In the genomic region with DNA sequence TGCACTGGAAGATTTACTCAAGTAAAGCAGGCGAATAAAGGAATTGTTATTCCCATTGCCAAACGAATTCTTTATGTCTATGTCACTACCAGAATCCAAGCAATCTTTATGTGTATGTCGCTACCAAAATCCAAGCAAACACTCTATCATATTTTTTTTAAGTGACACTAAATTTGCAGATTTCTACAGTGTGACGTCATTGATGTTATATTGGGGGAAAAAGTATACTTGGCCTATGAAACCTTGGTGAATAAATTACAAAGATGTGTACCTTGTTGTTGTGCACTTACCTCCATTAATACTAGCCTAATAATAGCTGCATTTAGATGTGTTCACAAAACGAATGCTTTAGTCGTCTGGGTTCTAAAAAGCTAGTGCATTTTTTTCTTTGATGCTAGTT, we compare ENCODE assay signal across 11 cellular contexts. TPM values are rescaled to one million over a fixed set of nuclear protein-coding genes. Genes with fewer than 3 reads are reported as not detected.
DNase-seq lines count a peak whose midpoint lies in the region; ATAC-seq and TF ChIP-seq lines count a peak whose summit lies in the region.
"Had no signal": no experiment of that assay in that cellular context is flagged by ENCODE, and none has a peak within 500 bp of the region (broad histone marks: within the 10 kb centered on the region; RNA-seq: fewer than 3 reads in every experiment).

No MANE protein-coding gene starts in this region.

- H3K4me2 ChIP-seq in DOHH2 (ENCODE audit: low read length) (peak overlapping the region; percentile 78), neural cell (ENCODE audit: low read length) (no peak overlapping the region)

- H3F3A ChIP-seq in DOHH2 (ENCODE audit: control insufficient read depth, insufficient read depth): peaks cover 2% of the 10 kb centered on the region; the same call in 1 of the 2 replicates
- H3F3A ChIP-seq in neural cell (ENCODE audit: insufficient read depth, low read length, poor library complexity, severe bottlenecking): no peaks in the 10 kb centered on the region

- peaks cover 23% of the 10 kb centered on the region for H3K4me1 ChIP-seq in DOHH2 (ENCODE audit: control insufficient read depth, low read length)

- TF ChIP-seq RAD21 in neural cell (conservative IDR thresholded peaks at IDR 0.05): no peak

- H3K9me3 Mint-ChIP-seq in chondrocyte (ENCODE audit: low read depth): no peaks in the 10 kb centered on the region
- H3K9me3 Mint-ChIP-seq: activated B cell treated with CpG ODN at 0.5 μM for 24 hours had no signal

- peaks cover 36% of the 10 kb centered on the region for H3K79me2 ChIP-seq in DOHH2 (ENCODE audit: control insufficient read depth, low read length)
- H3K79me2 ChIP-seq in neural cell (replicated peaks; ENCODE audit: insufficient read depth, low read length): peaks cover 16% of the 10 kb centered on the region

- H3K9me3 ChIP-seq in DOHH2 (ENCODE audit: control insufficient read depth, insufficient read depth, low read length): no peaks in the 10 kb centered on the region
- no peaks in the 10 kb centered on the region for H3K9me3 ChIP-seq in MG63
- H3K9me3 ChIP-seq in neural cell (ENCODE audit: low read length): no peaks in the 10 kb centered on the region

- H3K27me3 ChIP-seq in DOHH2 (ENCODE audit: control insufficient read depth, low read length) (no peaks in the 10 kb centered on the region), MG63 (no peaks in the 10 kb centered on the region), neural cell (ENCODE audit: insufficient read depth, low read depth, low read length) (no peaks in the 10 kb centered on the region)

- peaks cover 24% of the 10 kb centered on the region for H3K4me1 Mint-ChIP-seq in chondrocyte (ENCODE audit: low read depth)

- TF ChIP-seq CTCF in DOHH2 (IDR thresholded peaks at IDR 0.05; ENCODE audit: low read depth, low read length, poor library complexity, severe bottlenecking) (no peak), chondrocyte (IDR thresholded peaks at IDR 0.05) (no peak), neural cell (IDR thresholded peaks at IDR 0.05; ENCODE audit: poor library complexity, severe bottlenecking) (no peak)

- H3K27ac Mint-ChIP-seq in chondrocyte (ENCODE audit: unreplicated experiment): no peak overlapping the region

- no peak overlapping the region for H3K9ac ChIP-seq in neural cell (ENCODE audit: low read length)

- no peaks in the 10 kb centered on the region for H3K9me2 ChIP-seq in DOHH2 (replicated peaks; ENCODE audit: control insufficient read depth, low read length)
- H3K9me2 ChIP-seq in neural cell (ENCODE audit: insufficient read depth, low read length): no peaks in the 10 kb centered on the region

- H3K4me3 Mint-ChIP-seq in chondrocyte (ENCODE audit: unreplicated experiment): peak overlapping the region; percentile 89

- no peaks in the 10 kb centered on the region for H3K27me3 Mint-ChIP-seq in chondrocyte (ENCODE audit: low read depth)
- H3K27me3 Mint-ChIP-seq: activated B cell treated with CpG ODN at 0.5 μM for 24 hours had no signal

- H4K20me1 ChIP-seq in DOHH2 (ENCODE audit: control insufficient read depth, insufficient read depth, low read depth, low read length) (no peaks in the 10 kb centered on the region), neural cell (ENCODE audit: insufficient read depth) (no peaks in the 10 kb centered on the region)

- no peak overlapping the region for H2AFZ ChIP-seq in neural cell (ENCODE audit: low read depth, low read length)

- H3K36me3 Mint-ChIP-seq in chondrocyte (ENCODE audit: low read depth): no peaks in the 10 kb centered on the region

- H3K4me3 ChIP-seq in DOHH2 (ENCODE audit: low read length) (peak overlapping the region; percentile 86), MG63 (peak overlapping the region; percentile 91), neural cell (ENCODE audit: low read length) (peak overlapping the region; percentile 75)

- no peak for TF ChIP-seq EP300 in neural cell (conservative IDR thresholded peaks at IDR 0.05; ENCODE audit: poor library complexity, severe bottlenecking)

- ATAC-seq in HG02852 (IDR thresholded peaks at IDR 0.05; ENCODE audit: unreplicated experiment) (no peak), HG03139 (IDR thresholded peaks at IDR 0.05; ENCODE audit: unreplicated experiment) (no peak)

- H3K36me3 ChIP-seq in DOHH2 (ENCODE audit: control insufficient read depth, low read length): peaks cover 54% of the 10 kb centered on the region
- H3K36me3 ChIP-seq in MG63: peaks cover 41% of the 10 kb centered on the region
- H3K36me3 ChIP-seq in neural cell (ENCODE audit: insufficient read depth, low read length): no peaks in the 10 kb centered on the region

- DNase-seq in MG63 (no peak), chondrocyte (ENCODE audit: low spot score) (no peak), GOT3 (lab: John Stamatoyannopoulos, UW) (no peak)
- no peak for DNase-seq in stimulated activated naive CD4-positive, alpha-beta T cell treated with Interleukin-2 at 50 U/mL for 16 hours (lab: John Stamatoyannopoulos, UW)
- DNase-seq: activated B cell treated with CpG ODN at 0.5 μM for 24 hours; effector CD4-positive, alpha-beta T cell; NCI-H2029 had no signal

- H3K27ac ChIP-seq in DOHH2 (ENCODE audit: low read depth, low read length): peak overlapping the region; percentile 67; the same call in 1 of the 2 replicates
- no peak overlapping the region for H3K27ac ChIP-seq in neural cell (ENCODE audit: low read length)

TF ChIP-seq in neural cell, 6 proteins besides CTCF, POLR2A, EP300 and RAD21:
- TF ChIP-seq POLR2AphosphoS5 (IDR thresholded peaks at IDR 0.05) (no peak), EZH2 (IDR thresholded peaks at IDR 0.05; ENCODE audit: borderline replicate concordance, insufficient read depth, low read length, poor library complexity, severe bottlenecking) (no peak), MXI1 (conservative IDR thresholded peaks at IDR 0.05; ENCODE audit: poor library complexity, severe bottlenecking) (no peak), SMC3 (conservative IDR thresholded peaks at IDR 0.05; ENCODE audit: poor library complexity) (no peak), TAF1 (IDR thresholded peaks at IDR 0.05; ENCODE audit: low read depth) (no peak)
- TF ChIP-seq, protein P1, sequence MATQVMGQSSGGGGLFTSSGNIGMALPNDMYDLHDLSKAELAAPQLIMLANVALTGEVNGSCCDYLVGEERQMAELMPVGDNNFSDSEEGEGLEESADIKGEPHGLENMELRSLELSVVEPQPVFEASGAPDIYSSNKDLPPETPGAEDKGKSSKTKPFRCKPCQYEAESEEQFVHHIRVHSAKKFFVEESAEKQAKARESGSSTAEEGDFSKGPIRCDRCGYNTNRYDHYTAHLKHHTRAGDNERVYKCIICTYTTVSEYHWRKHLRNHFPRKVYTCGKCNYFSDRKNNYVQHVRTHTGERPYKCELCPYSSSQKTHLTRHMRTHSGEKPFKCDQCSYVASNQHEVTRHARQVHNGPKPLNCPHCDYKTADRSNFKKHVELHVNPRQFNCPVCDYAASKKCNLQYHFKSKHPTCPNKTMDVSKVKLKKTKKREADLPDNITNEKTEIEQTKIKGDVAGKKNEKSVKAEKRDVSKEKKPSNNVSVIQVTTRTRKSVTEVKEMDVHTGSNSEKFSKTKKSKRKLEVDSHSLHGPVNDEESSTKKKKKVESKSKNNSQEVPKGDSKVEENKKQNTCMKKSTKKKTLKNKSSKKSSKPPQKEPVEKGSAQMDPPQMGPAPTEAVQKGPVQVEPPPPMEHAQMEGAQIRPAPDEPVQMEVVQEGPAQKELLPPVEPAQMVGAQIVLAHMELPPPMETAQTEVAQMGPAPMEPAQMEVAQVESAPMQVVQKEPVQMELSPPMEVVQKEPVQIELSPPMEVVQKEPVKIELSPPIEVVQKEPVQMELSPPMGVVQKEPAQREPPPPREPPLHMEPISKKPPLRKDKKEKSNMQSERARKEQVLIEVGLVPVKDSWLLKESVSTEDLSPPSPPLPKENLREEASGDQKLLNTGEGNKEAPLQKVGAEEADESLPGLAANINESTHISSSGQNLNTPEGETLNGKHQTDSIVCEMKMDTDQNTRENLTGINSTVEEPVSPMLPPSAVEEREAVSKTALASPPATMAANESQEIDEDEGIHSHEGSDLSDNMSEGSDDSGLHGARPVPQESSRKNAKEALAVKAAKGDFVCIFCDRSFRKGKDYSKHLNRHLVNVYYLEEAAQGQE (IDR thresholded peaks at IDR 0.05; ENCODE audit: borderline replicate concordance): no peak

RNA-seq across cellular contexts. Expression of a gene that starts 1.0 kb away (rescaled TPM):
- total RNA-seq in MG63 (2014; rRNA removed; shearing (Covaris generic); ENCODE audit: low replicate concordance): 43.2 and 173 TPM in 2 replicates
- total RNA-seq in chondrocyte: 3.7 to 4.4 TPM (median 3.8 TPM) in 3 replicates
- 1.2 and 1.5 TPM in 2 replicates for polyA plus RNA-seq in neural cell
- polyA minus RNA-seq in neural cell: 3.0 and 3.2 TPM in 2 replicates

RNA-seq across cellular contexts. Expression of a gene that starts 58.1 kb away (rescaled TPM):
- total RNA-seq in MG63 (2014; rRNA removed; shearing (Covaris generic); ENCODE audit: low replicate concordance): 0.10 and 0.20 TPM in 2 replicates
- total RNA-seq in chondrocyte: 4.4 to 6.1 TPM (median 5.7 TPM) in 3 replicates
- 43.1 and 47.9 TPM in 2 replicates for polyA plus RNA-seq in neural cell
- 61.1 and 64.1 TPM in 2 replicates for polyA minus RNA-seq in neural cell
- total RNA-seq: activated B cell treated with CpG ODN at 0.5 μM for 24 hours had no signal
